ENCODE assay signal across 10 cellular contexts in genomic region chr6:101393291-101394251, GRCh38. TPM values are rescaled to one million over a fixed set of nuclear protein-coding genes. Genes with fewer than 3 reads are reported as not detected.
DNase-seq lines count a peak whose midpoint lies in the region; ATAC-seq, FAIRE-seq and TF ChIP-seq lines count a peak whose summit lies in the region.
"Had no signal": no experiment of that assay in that cellular context is flagged by ENCODE, and none has a peak within 500 bp of the region (broad histone marks: within the 10 kb centered on the region; RNA-seq: fewer than 3 reads in every experiment).

Gene GRIK2 (plus strand): TSS chr6:101393708.

- H3K36me3 ChIP-seq in HUES6 (ENCODE audit: control insufficient read depth, insufficient read depth, low read length) (no peaks in the 10 kb centered on the region), RWPE2 (ENCODE audit: low read depth) (no peaks in the 10 kb centered on the region)

- H3K27ac ChIP-seq in HUES6 (ENCODE audit: low read depth, low read length) (no peak within 1 kb of the TSS), RWPE2 (ENCODE audit: poor library complexity, severe bottlenecking) (no peak within 1 kb of the TSS)

- ATAC-seq in Right ventricle myocardium inferior (peak; percentile 64), RWPE2 (ENCODE audit: low read depth) (peak; percentile 76)

- DNase-seq in Right ventricle myocardium inferior (ENCODE audit: missing footprints) (peak; percentile 49), cardiac septum (ENCODE audit: low spot score) (no peak), RWPE2 (ENCODE audit: low spot score) (peak; percentile 47), erythroblast (lab: John Stamatoyannopoulos, UW) (peak; percentile 5), nephron progenitor cell (peak; percentile 82), mucosa of gallbladder (ENCODE audit: low spot score) (no peak), RCC 7860 (ENCODE audit: low spot score) (no peak)

- no peak for TF ChIP-seq POLR2A in erythroblast (IDR thresholded peaks at IDR 0.05; ENCODE audit: low read length)

- peak within 1 kb of the TSS; percentile 68 for H3K27ac Mint-ChIP-seq in nephron progenitor cell
- H3K27ac Mint-ChIP-seq: activated naive CD4-positive, alpha-beta T cell treated with anti-CD3 and anti-CD28 coated beads, Interleukin-2, amount 50 U/mL, for 72 hours; stimulated activated naive CD8-positive, alpha-beta T cell treated with anti-CD3 and anti-CD28 coated beads, Interleukin-15, Interleukin-2, amounts not matched to agents 100 ng/mL and 50 ng/mL, for 24 hours had no signal

- H3K4me3 Mint-ChIP-seq in nephron progenitor cell, result peak within 1 kb of the TSS; percentile 90
- H3K4me3 Mint-ChIP-seq: stimulated activated naive CD8-positive, alpha-beta T cell treated with anti-CD3 and anti-CD28 coated beads, Interleukin-15, Interleukin-2, amounts not matched to agents 100 ng/mL and 50 ng/mL, for 24 hours had no signal

- H3K9me3 ChIP-seq in HUES6 (ENCODE audit: control insufficient read depth, insufficient read depth, low read depth, low read length), result no peaks in the 10 kb centered on the region
- H3K9me3 ChIP-seq in RWPE2 (ENCODE audit: severe bottlenecking), result no peaks in the 10 kb centered on the region

- peaks cover 6% of the 10 kb centered on the region; the same call in 1 of the 2 replicates for H3K4me1 ChIP-seq in HUES6 (ENCODE audit: control insufficient read depth, insufficient read depth, low read length)
- no peaks in the 10 kb centered on the region for H3K4me1 ChIP-seq in RWPE2 (ENCODE audit: insufficient read depth, poor library complexity, severe bottlenecking)

- peak within 1 kb of the TSS; percentile 38 for H3K9ac ChIP-seq in HUES6 (ENCODE audit: low read length)

- FAIRE-seq in RCC 7860 (lab: Jason Lieb, UNC), result no peak

- no peaks in the 10 kb centered on the region for H3K36me3 Mint-ChIP-seq in nephron progenitor cell (ENCODE audit: low read depth)

- intact Hi-C loops in Right ventricle myocardium inferior (cut with DNase I), result loop anchor here (10.0 kb wide), 1 partner anchor 351 kb away; no protein-coding TSS in a partner anchor
- intact Hi-C loops in cardiac septum (cut with DNase I), result no loop called here

- peaks cover 50% of the 10 kb centered on the region for H3K4me1 Mint-ChIP-seq in nephron progenitor cell

- H3K27me3 ChIP-seq in HUES6 (ENCODE audit: control insufficient read depth, insufficient read depth, low read length) (peaks cover 82% of the 10 kb centered on the region), RWPE2 (ENCODE audit: insufficient read depth, poor library complexity, severe bottlenecking) (peaks cover 35% of the 10 kb centered on the region)

- H3K4me3 ChIP-seq in HUES6 (ENCODE audit: low read depth, low read length), result peak within 1 kb of the TSS; percentile 83
- peak within 1 kb of the TSS; percentile 25 for H3K4me3 ChIP-seq in RWPE2 (ENCODE audit: severe bottlenecking)

- no peaks in the 10 kb centered on the region for H3K9me3 Mint-ChIP-seq in nephron progenitor cell
- H3K9me3 Mint-ChIP-seq: stimulated activated naive CD8-positive, alpha-beta T cell treated with anti-CD3 and anti-CD28 coated beads, Interleukin-15, Interleukin-2, amounts not matched to agents 100 ng/mL and 50 ng/mL, for 24 hours had no signal

- peak; percentile 27 for TF ChIP-seq CTCF in RWPE2 (IDR thresholded peaks at IDR 0.05; ENCODE audit: poor library complexity, severe bottlenecking)
- TF ChIP-seq CTCF in nephron progenitor cell (IDR thresholded peaks at IDR 0.05), result peak; percentile 31

- H3K27me3 Mint-ChIP-seq in nephron progenitor cell (ENCODE audit: low read depth, poor library complexity), result peaks cover 68% of the 10 kb centered on the region

RNA-seq across cellular contexts. Expression of gene GRIK2, which starts in this region (rescaled TPM):
- total RNA-seq in Right ventricle myocardium inferior (2.7 TPM), cardiac septum (0.67 TPM), mucosa of gallbladder (1.2 TPM)
- total RNA-seq: activated naive CD4-positive, alpha-beta T cell treated with anti-CD3 and anti-CD28 coated beads, Interleukin-2, amount 50 U/mL, for 72 hours had no signal

Comparison
In these comparisons a context has a peak if more than half of its experiments do, and no peak if none do; other contexts are left out.
1. DNase-seq: peak in Right ventricle myocardium inferior (single experiment), RWPE2 (single experiment), erythroblast (2 of 2) and nephron progenitor cell (single experiment); none in cardiac septum (single experiment), mucosa of gallbladder (single experiment) and RCC 7860 (single experiment).